Comparison of ENCODE assay signal across 1 cellular context in genomic region chr3:159902531-159903314, GRCh38.
TF ChIP-seq lines count a peak whose summit lies in the region.

No MANE protein-coding gene starts in this region.

TF ChIP-seq in GM12878, 131 proteins besides CTCF, POLR2A, EP300 and RAD21 (continued from another document):
- no peak for TF ChIP-seq ELK1 (IDR thresholded peaks at IDR 0.05; ENCODE audit: low read depth, low read length)
- TF ChIP-seq KAT2A (conservative IDR thresholded peaks at IDR 0.05; ENCODE audit: control insufficient read depth, low read depth, low read length), result no peak
- TF ChIP-seq CEBPZ (IDR thresholded peaks at IDR 0.05; ENCODE audit: low read depth, low read length), result no peak
- no peak for TF ChIP-seq ATF3 (IDR thresholded peaks at IDR 0.05; ENCODE audit: borderline replicate concordance, extremely low read depth, low read depth, low read length)
- TF ChIP-seq ZZZ3 (IDR thresholded peaks at IDR 0.05; ENCODE audit: control insufficient read depth, insufficient read length, low read depth), result no peak
- no peak for TF ChIP-seq TCF12 (IDR thresholded peaks at IDR 0.05; ENCODE audit: low read depth, low read length)
- no peak for TF ChIP-seq ZBTB40 (IDR thresholded peaks at IDR 0.05; ENCODE audit: borderline replicate concordance)
- TF ChIP-seq NR2C2 (IDR thresholded peaks at IDR 0.05; ENCODE audit: borderline replicate concordance, control insufficient read depth, insufficient read length, low read depth), result no peak
- TF ChIP-seq RFX5 (IDR thresholded peaks at IDR 0.05; ENCODE audit: low read depth, low read length), result no peak
- TF ChIP-seq HDAC6 (IDR thresholded peaks at IDR 0.05; ENCODE audit: unreplicated experiment), result no peak
- peak; percentile 65 to 67; a peak in 3 of 4 replicates for TF ChIP-seq IKZF2 (IDR thresholded peaks at IDR 0.05)
- no peak for TF ChIP-seq CHD4 (IDR thresholded peaks at IDR 0.05)
- no peak for TF ChIP-seq NFYA (IDR thresholded peaks at IDR 0.05; ENCODE audit: borderline replicate concordance, low read depth, low read length)
- no peak for TF ChIP-seq EZH2 (IDR thresholded peaks at IDR 0.05; ENCODE audit: borderline replicate concordance, control insufficient read depth, low read depth, low read length)
- peak; percentile 51; the same call in 1 of the 2 replicates for TF ChIP-seq NR2C1 (IDR thresholded peaks at IDR 0.05)
- no peak for TF ChIP-seq MXI1 (IDR thresholded peaks at IDR 0.05; ENCODE audit: low read depth, low read length)
- no peak for TF ChIP-seq E4F1 (IDR thresholded peaks at IDR 0.05; ENCODE audit: borderline replicate concordance, partially characterized antibody)
- peak; percentile 32; the same call in 1 of the 2 replicates for TF ChIP-seq MTA2 (IDR thresholded peaks at IDR 0.05; ENCODE audit: low read depth)
- no peak for TF ChIP-seq ZNF622 (IDR thresholded peaks at IDR 0.05)
- 0 out of 2 replicates have a peak, but pooled peaks have one; percentile 50 for TF ChIP-seq ATF2 (IDR thresholded peaks at IDR 0.05; ENCODE audit: low read length)
- TF ChIP-seq ZNF24 (IDR thresholded peaks at IDR 0.05), result no peak
- TF ChIP-seq SMC3 (IDR thresholded peaks at IDR 0.05; ENCODE audit: borderline replicate concordance, low read length), result no peak
- no peak for TF ChIP-seq TCF7 (IDR thresholded peaks at IDR 0.05; ENCODE audit: borderline replicate concordance)
- TF ChIP-seq BCL3 (IDR thresholded peaks at IDR 0.05; ENCODE audit: borderline replicate concordance, insufficient read depth, low read depth, low read length, poor library complexity, severe bottlenecking), result no peak
